ENCODE assay signal across 1 cellular context in genomic region chr7:92809397-92810241, GRCh38.
A peak's percentile ranks its signal among the peaks of the same experiment; 100 is the strongest.
TF ChIP-seq lines count a peak whose summit lies in the region.

No MANE protein-coding gene starts in this region.

TF ChIP-seq in GM12878, 131 proteins besides CTCF, POLR2A, EP300 and RAD21 (continued from another document and continues in another):
- TF ChIP-seq MTA2 (IDR thresholded peaks at IDR 0.05; ENCODE audit: low read depth): peak; percentile 97
- TF ChIP-seq ZBTB4 (CRISPR knock-in tag; IDR thresholded peaks at IDR 0.05): no peak
- TF ChIP-seq KAT2A (conservative IDR thresholded peaks at IDR 0.05; ENCODE audit: control insufficient read depth, low read depth, low read length): no peak
- TF ChIP-seq NBN (IDR thresholded peaks at IDR 0.05): peak; percentile 85
- peak; percentile 87 for TF ChIP-seq CREB1 (IDR thresholded peaks at IDR 0.05; ENCODE audit: low read depth)
- TF ChIP-seq STAT1 (conservative IDR thresholded peaks at IDR 0.05): no peak
- peak; percentile 83 for TF ChIP-seq PML (IDR thresholded peaks at IDR 0.05; ENCODE audit: low read length)
- TF ChIP-seq BCL11A (IDR thresholded peaks at IDR 0.05; ENCODE audit: low read depth, low read length): peak; percentile 95
- peak; percentile 83; the same call in 1 of the 2 replicates for TF ChIP-seq CBX5 (IDR thresholded peaks at IDR 0.05; ENCODE audit: low read depth)
- TF ChIP-seq GATAD2B (conservative IDR thresholded peaks at IDR 0.05; ENCODE audit: low read depth): 0 out of 2 replicates have a peak, but pooled peaks have one; percentile 40
- peak; percentile 91 for TF ChIP-seq JUNB (IDR thresholded peaks at IDR 0.05)
- TF ChIP-seq SKIL (IDR thresholded peaks at IDR 0.05; ENCODE audit: low read depth, poor library complexity, severe bottlenecking): peak; percentile 57
- no peak for TF ChIP-seq LARP7 (IDR thresholded peaks at IDR 0.05)
- TF ChIP-seq MLLT1 (IDR thresholded peaks at IDR 0.05): no peak
- 0 out of 4 replicates have a peak, but pooled peaks of 1 of the 2 experiments have one; percentile 51 for TF ChIP-seq SRF (IDR thresholded peaks at IDR 0.05; ENCODE audit: low read depth in 2 of 2, low read length in 2 of 2)
- peak; percentile 34; the same call in 1 of the 2 replicates for TF ChIP-seq TCF12 (IDR thresholded peaks at IDR 0.05; ENCODE audit: low read depth, low read length)
- TF ChIP-seq SPI1 (IDR thresholded peaks at IDR 0.05; ENCODE audit: borderline replicate concordance, insufficient read depth, low read depth, low read length): peak; percentile 87
- TF ChIP-seq IKZF2 (IDR thresholded peaks at IDR 0.05): peak; percentile 89 to 92
- peak; percentile 92 for TF ChIP-seq IKZF1 (conservative IDR thresholded peaks at IDR 0.05)
- no peak for TF ChIP-seq KDM1A (IDR thresholded peaks at IDR 0.05; ENCODE audit: borderline replicate concordance)
- peak; percentile 52 for TF ChIP-seq SP1 (IDR thresholded peaks at IDR 0.05; ENCODE audit: low read depth, low read length)
- TF ChIP-seq PAX5 (IDR thresholded peaks at IDR 0.05; ENCODE audit: borderline replicate concordance, low read depth, low read length): peak; percentile 85
- peak; percentile 86 for TF ChIP-seq EED (IDR thresholded peaks at IDR 0.05; ENCODE audit: low read depth)
- TF ChIP-seq ZSCAN29 (IDR thresholded peaks at IDR 0.05): no peak
- 0 out of 2 replicates have a peak, but pooled peaks have one; percentile 46 for TF ChIP-seq HDGF (IDR thresholded peaks at IDR 0.05)
- no peak for TF ChIP-seq HCFC1 (IDR thresholded peaks at IDR 0.05; ENCODE audit: low read length)
- peak; percentile 68; the same call in 1 of the 2 replicates for TF ChIP-seq POLR2AphosphoS5 (IDR thresholded peaks at IDR 0.05; ENCODE audit: low read length)
- peak; percentile 82 for TF ChIP-seq RUNX3 (IDR thresholded peaks at IDR 0.05; ENCODE audit: low read length)
- TF ChIP-seq GABPA (IDR thresholded peaks at IDR 0.05; ENCODE audit: low read depth): peak; percentile 54
- TF ChIP-seq SREBF2 (IDR thresholded peaks at IDR 0.05; ENCODE audit: low read length): no peak
- TF ChIP-seq ZNF24 (IDR thresholded peaks at IDR 0.05): peak; percentile 50; the same call in 1 of the 2 replicates
- TF ChIP-seq DPF2 (IDR thresholded peaks at IDR 0.05): peak; percentile 82
- TF ChIP-seq CHD2 (IDR thresholded peaks at IDR 0.05; ENCODE audit: borderline replicate concordance, low read depth, low read length): peak; percentile 74; the same call in 1 of the 2 replicates
- peak; percentile 77; the same call in 1 of the 2 replicates for TF ChIP-seq TBL1XR1 (IDR thresholded peaks at IDR 0.05; ENCODE audit: low read depth, low read length)
- peak; percentile 91 for TF ChIP-seq NFIC (IDR thresholded peaks at IDR 0.05; ENCODE audit: low read depth, low read length)
- TF ChIP-seq CEBPB (IDR thresholded peaks at IDR 0.05; ENCODE audit: borderline replicate concordance in 1 of 2, low read depth in 2 of 2, low read length in 2 of 2): peak in 1 of 2 experiments; percentile 17; a peak in 1 of 4 replicates
- TF ChIP-seq POU2F2 (IDR thresholded peaks at IDR 0.05; ENCODE audit: borderline replicate concordance, low read depth, low read length): peak; percentile 81; the same call in 2 of the 3 replicates
- peak; percentile 81 for TF ChIP-seq ZNF687 (IDR thresholded peaks at IDR 0.05)
- peak; percentile 54; the same call in 1 of the 2 replicates for TF ChIP-seq BMI1 (IDR thresholded peaks at IDR 0.05; ENCODE audit: borderline replicate concordance)
- peak; percentile 90 for TF ChIP-seq ESRRA (IDR thresholded peaks at IDR 0.05; ENCODE audit: low read length)
- peak in 1 of 2 experiments; percentile 49; a peak in 3 of 4 replicates for TF ChIP-seq BHLHE40 (IDR thresholded peaks at IDR 0.05; ENCODE audit: borderline replicate concordance in 1 of 2, low read depth in 2 of 2, low read length in 1 of 2)
- peak; percentile 79; the same call in 1 of the 2 replicates for TF ChIP-seq JUND (IDR thresholded peaks at IDR 0.05; ENCODE audit: low read depth, low read length)
- no peak for TF ChIP-seq PAX8 (IDR thresholded peaks at IDR 0.05)
- no peak for TF ChIP-seq RAD51 (IDR thresholded peaks at IDR 0.05)
- TF ChIP-seq IRF4 (IDR thresholded peaks at IDR 0.05; ENCODE audit: low read depth, low read length): peak; percentile 93
- no peak for TF ChIP-seq RFX5 (IDR thresholded peaks at IDR 0.05; ENCODE audit: low read depth, low read length)
- no peak for TF ChIP-seq FOS (IDR thresholded peaks at IDR 0.05; ENCODE audit: borderline replicate concordance, extremely low read depth, insufficient read length)
- TF ChIP-seq ZBTB11 (CRISPR knock-in tag; IDR thresholded peaks at IDR 0.05): no peak
- TF ChIP-seq ZNF217 (IDR thresholded peaks at IDR 0.05): no peak
- TF ChIP-seq RB1 (IDR thresholded peaks at IDR 0.05; ENCODE audit: borderline replicate concordance): 0 out of 2 replicates have a peak, but pooled peaks have one; percentile 16
- TF ChIP-seq RELB (IDR thresholded peaks at IDR 0.05; ENCODE audit: low read depth): peak; percentile 85
- peak; percentile 90 for TF ChIP-seq CREM (IDR thresholded peaks at IDR 0.05; ENCODE audit: low read depth)
- peak; percentile 22; the same call in 1 of the 2 replicates for TF ChIP-seq TAF1 (IDR thresholded peaks at IDR 0.05; ENCODE audit: borderline replicate concordance, low read depth, low read length)
- peak; percentile 88 for TF ChIP-seq FOXM1 (IDR thresholded peaks at IDR 0.05; ENCODE audit: low read depth, low read length)
- no peak for TF ChIP-seq CHD1 (IDR thresholded peaks at IDR 0.05; ENCODE audit: low read depth, low read length)
- TF ChIP-seq ETV6 (conservative IDR thresholded peaks at IDR 0.05 in 1 of 2, IDR thresholded peaks at IDR 0.05 in 1 of 2; ENCODE audit: borderline replicate concordance in 1 of 2, low read depth in 1 of 2): peak in 1 of 2 experiments; percentile 99; a peak in 2 of 4 replicates
